In genomic region chr1:244796719-244797406, GRCh38 we compare ENCODE assay signal across 8 cellular contexts. TPM values are rescaled to one million over a fixed set of nuclear protein-coding genes. Genes with fewer than 3 reads are reported as not detected.
DNase-seq lines count a peak whose midpoint lies in the region; ATAC-seq and TF ChIP-seq lines count a peak whose summit lies in the region.

No MANE protein-coding gene starts in this region.

- H3K27me3 ChIP-seq in CD4-positive, alpha-beta memory T cell (ENCODE audit: insufficient read depth, low read length), result no peaks in the 10 kb centered on the region
- peaks cover 33% of the 10 kb centered on the region for H3K27me3 ChIP-seq in OCI-LY3 (ENCODE audit: low read depth, low read length)
- no peaks in the 10 kb centered on the region for H3K27me3 ChIP-seq in fibroblast of lung (ENCODE audit: control insufficient read depth, insufficient read depth, low read length)
- H3K27me3 ChIP-seq in neuronal stem cell (ENCODE audit: control insufficient read depth in 3 of 3, insufficient read depth in 3 of 3, low read depth in 1 of 3, low read length in 3 of 3), result no peaks in the 10 kb centered on the region

- no peak overlapping the region for H2BK120ac ChIP-seq in neuronal stem cell (ENCODE audit: low read depth, low read length)

- H3K4me1 ChIP-seq in CD4-positive, alpha-beta memory T cell (ENCODE audit: insufficient read depth, low read length), result no peaks in the 10 kb centered on the region
- H3K4me1 ChIP-seq in OCI-LY3 (ENCODE audit: low read length) (peaks cover 25% of the 10 kb centered on the region), fibroblast of lung (ENCODE audit: control insufficient read depth, extremely low read depth, insufficient read depth, low read length) (no peaks in the 10 kb centered on the region), neuronal stem cell (ENCODE audit: control insufficient read depth in 2 of 2, insufficient read depth in 1 of 2, low read depth in 1 of 2, low read length in 2 of 2) (no peaks in the 10 kb centered on the region)

- no peaks in the 10 kb centered on the region for H3K36me3 Mint-ChIP-seq in CD4-positive, alpha-beta memory T cell
- H3K36me3 Mint-ChIP-seq in activated T-cell treated with anti-CD3 and anti-CD28 coated beads, Interleukin-2, amount 50 U/mL, for 24 hours (ENCODE audit: low read depth), result no peaks in the 10 kb centered on the region
- no peaks in the 10 kb centered on the region for H3K36me3 Mint-ChIP-seq in type B pancreatic cell

- no peaks in the 10 kb centered on the region for H3K36me3 ChIP-seq in CD4-positive, alpha-beta memory T cell (ENCODE audit: insufficient read depth, low read length)
- no peaks in the 10 kb centered on the region for H3K36me3 ChIP-seq in OCI-LY3 (replicated peaks; ENCODE audit: low read depth, low read length)
- H3K36me3 ChIP-seq in fibroblast of lung (ENCODE audit: control insufficient read depth, insufficient read depth, low read length), result no peaks in the 10 kb centered on the region
- H3K36me3 ChIP-seq in neuronal stem cell (replicated peaks in 1 of 2; ENCODE audit: control insufficient read depth in 2 of 2, insufficient read depth in 2 of 2, low read length in 2 of 2), result no peaks in the 10 kb centered on the region

- H2BK5ac ChIP-seq in neuronal stem cell (ENCODE audit: low read length), result no peak overlapping the region

- H3K4me3 ChIP-seq in CD4-positive, alpha-beta memory T cell (ENCODE audit: low read length in 2 of 2), result no peak overlapping the region
- no peak overlapping the region for H3K4me3 ChIP-seq in OCI-LY3 (ENCODE audit: low read length)
- H3K4me3 ChIP-seq in fibroblast of lung (replicated peaks in 1 of 4; ENCODE audit: control extremely low read depth in 1 of 4, insufficient read depth in 1 of 4, low read depth in 3 of 4, low read length in 4 of 4), result no peak overlapping the region
- H3K4me3 ChIP-seq in neuronal stem cell (ENCODE audit: low read length in 2 of 2), result no peak overlapping the region

- H4K8ac ChIP-seq in neuronal stem cell (ENCODE audit: low read depth, low read length), result no peak overlapping the region

- CTCF ChIA-PET in CD4-positive, alpha-beta memory T cell (lab: Charles Lee; ENCODE audit: partially characterized antibody), result interaction anchor here (0.5 to 10.5 kb wide), 31 partner anchors 9 to 1543 kb away, joined by 3 to 231 read pairs (median 4); no protein-coding TSS in a partner anchor

- H3K4me3 Mint-ChIP-seq in CD4-positive, alpha-beta memory T cell, result no peak overlapping the region
- H3K4me3 Mint-ChIP-seq in activated T-cell treated with anti-CD3 and anti-CD28 coated beads, Interleukin-2, amount 50 U/mL, for 24 hours, result no peak overlapping the region
- H3K4me3 Mint-ChIP-seq in type B pancreatic cell, result no peak overlapping the region

- peak overlapping the region; percentile 8 for H2AK5ac ChIP-seq in neuronal stem cell (ENCODE audit: low read depth, low read length)

- H2BK12ac ChIP-seq in neuronal stem cell (ENCODE audit: low read length), result no peak overlapping the region

- peaks cover 2 to 4% (median 3%) of the 10 kb centered on the region in 4 donors for H3K4me1 Mint-ChIP-seq in CD4-positive, alpha-beta memory T cell
- H3K4me1 Mint-ChIP-seq in activated T-cell treated with anti-CD3 and anti-CD28 coated beads, Interleukin-2, amount 50 U/mL, for 24 hours (ENCODE audit: low read depth), result peaks cover 2% of the 10 kb centered on the region
- H3K4me1 Mint-ChIP-seq in type B pancreatic cell (ENCODE audit: unreplicated experiment), result no peaks in the 10 kb centered on the region

- H3K18ac ChIP-seq in neuronal stem cell (ENCODE audit: low read length), result no peak overlapping the region

- ATAC-seq in HG03378 (IDR thresholded peaks at IDR 0.05; ENCODE audit: unreplicated experiment) (peak; percentile 60), HG03565 (IDR thresholded peaks at IDR 0.05; ENCODE audit: unreplicated experiment) (no peak)

- H3K23ac ChIP-seq in neuronal stem cell (ENCODE audit: low read depth, low read length, poor library complexity), result no peak overlapping the region

- no peak overlapping the region for H2AFZ ChIP-seq in OCI-LY3 (ENCODE audit: low read depth, low read length)
- no peak overlapping the region for H2AFZ ChIP-seq in fibroblast of lung (ENCODE audit: low read length)
- no peak overlapping the region for H2AFZ ChIP-seq in neuronal stem cell (ENCODE audit: low read length)

- H3K9me3 ChIP-seq in CD4-positive, alpha-beta memory T cell (ENCODE audit: control insufficient read depth in 1 of 2, low read length in 2 of 2), result no peaks in the 10 kb centered on the region
- H3K9me3 ChIP-seq in OCI-LY3 (ENCODE audit: insufficient read depth, low read length) (no peaks in the 10 kb centered on the region), fibroblast of lung (ENCODE audit: control insufficient read depth, insufficient read depth, low read depth, low read length) (no peaks in the 10 kb centered on the region), neuronal stem cell (replicated peaks in 1 of 2; ENCODE audit: control insufficient read depth in 2 of 2, insufficient read depth in 1 of 2, low read depth in 1 of 2, low read length in 2 of 2) (no peaks in the 10 kb centered on the region)

- H4K91ac ChIP-seq in neuronal stem cell (ENCODE audit: low read depth, low read length, poor library complexity), result no peak overlapping the region

- H3K79me2 ChIP-seq in OCI-LY3 (ENCODE audit: low read length) (no peaks in the 10 kb centered on the region), fibroblast of lung (ENCODE audit: control insufficient read depth, insufficient read depth, low read length) (no peaks in the 10 kb centered on the region)

- H3K9ac ChIP-seq in OCI-LY3 (ENCODE audit: low read length) (no peak overlapping the region), fibroblast of lung (ENCODE audit: insufficient read depth, low read length) (no peak overlapping the region), neuronal stem cell (ENCODE audit: low read depth, low read length, poor library complexity) (no peak overlapping the region)

- no CpG with 5 or more reads among the region's 10 CpGs for WGBS in neuronal stem cell (ENCODE audit: extremely low coverage in 2 of 2, insufficient read length in 2 of 2, insufficient replicate concordance in 1 of 2), 2 donors

- H3K4me2 ChIP-seq in OCI-LY3 (ENCODE audit: low read length) (no peak overlapping the region), fibroblast of lung (ENCODE audit: extremely low read depth, insufficient read depth, low read length) (no peak overlapping the region), neuronal stem cell (ENCODE audit: insufficient read depth, low read length, poor library complexity, severe bottlenecking) (no peak overlapping the region)

- TF ChIP-seq CTCF in OCI-LY3 (IDR thresholded peaks at IDR 0.05; ENCODE audit: low read depth, low read length), result peak; percentile 98
- peak; percentile 78 to 79 for TF ChIP-seq CTCF in fibroblast of lung (conservative IDR thresholded peaks at IDR 0.05 in 1 of 2, IDR thresholded peaks at IDR 0.05 in 1 of 2; ENCODE audit: low read depth in 1 of 2, low read length in 2 of 2)
- TF ChIP-seq CTCF in type B pancreatic cell (conservative IDR thresholded peaks at IDR 0.05), result peak; percentile 95

- H4K20me1 ChIP-seq in OCI-LY3 (ENCODE audit: insufficient read depth, low read length) (no peaks in the 10 kb centered on the region), fibroblast of lung (ENCODE audit: control insufficient read depth, extremely low read depth, insufficient read depth, low read length) (no peaks in the 10 kb centered on the region)

- peak; percentile 44 to 56 (median 47) for DNase-seq in CD4-positive, alpha-beta memory T cell
- peak; percentile 51 for DNase-seq in activated T-cell treated with anti-CD3 and anti-CD28 coated beads, Interleukin-2, amount 50 U/mL, for 24 hours
- DNase-seq in fibroblast of lung (ENCODE audit: low read depth in 2 of 2), result peak; percentile 45 to 75
- DNase-seq in neuronal stem cell (ENCODE audit: low spot score), result peak; percentile 63
- no peak for DNase-seq in type B pancreatic cell (ENCODE audit: extremely low spot score, unreplicated experiment)

- POLR2A ChIA-PET in CD4-positive, alpha-beta memory T cell (lab: Charles Lee; ENCODE audit: partially characterized antibody), result no interaction called here

- H3K4ac ChIP-seq in neuronal stem cell (ENCODE audit: low read length), result no peak overlapping the region

- no peak overlapping the region for H3K27ac ChIP-seq in CD4-positive, alpha-beta memory T cell (ENCODE audit: low read depth, low read length)
- no peak overlapping the region for H3K27ac ChIP-seq in OCI-LY3 (ENCODE audit: low read length)
- no peak overlapping the region for H3K27ac ChIP-seq in fibroblast of lung (ENCODE audit: insufficient read depth, low read length)
- no peak overlapping the region for H3K27ac ChIP-seq in neuronal stem cell (replicated peaks; ENCODE audit: low read length)

- H3K27me3 Mint-ChIP-seq in CD4-positive, alpha-beta memory T cell, result peaks cover 0 to 7% of the 10 kb centered on the region in 2 donors
- no peaks in the 10 kb centered on the region for H3K27me3 Mint-ChIP-seq in activated T-cell treated with anti-CD3 and anti-CD28 coated beads, Interleukin-2, amount 50 U/mL, for 24 hours
- no peaks in the 10 kb centered on the region for H3K27me3 Mint-ChIP-seq in type B pancreatic cell

- no peaks in the 10 kb centered on the region for H3K9me3 Mint-ChIP-seq in CD4-positive, alpha-beta memory T cell
- H3K9me3 Mint-ChIP-seq in activated T-cell treated with anti-CD3 and anti-CD28 coated beads, Interleukin-2, amount 50 U/mL, for 24 hours, result no peaks in the 10 kb centered on the region
- no peaks in the 10 kb centered on the region for H3K9me3 Mint-ChIP-seq in type B pancreatic cell

- H3K14ac ChIP-seq in neuronal stem cell (ENCODE audit: low read length), result no peak overlapping the region

- H3K27ac Mint-ChIP-seq in CD4-positive, alpha-beta memory T cell, result no peak overlapping the region
- H3K27ac Mint-ChIP-seq in activated T-cell treated with anti-CD3 and anti-CD28 coated beads, Interleukin-2, amount 50 U/mL, for 24 hours, result no peak overlapping the region
- H3K27ac Mint-ChIP-seq in type B pancreatic cell, result no peak overlapping the region

- intact Hi-C loops in CD4-positive, alpha-beta memory T cell (cut with micrococcal nuclease), result loop anchor here (1.0 to 5.0 kb wide), 3 partner anchors 194 to 1455 kb away; no protein-coding TSS in a partner anchor

- H2BK15ac ChIP-seq in neuronal stem cell (ENCODE audit: low read length), result no peak overlapping the region

- H3K79me1 ChIP-seq in neuronal stem cell (ENCODE audit: low read depth, low read length), result no peaks in the 10 kb centered on the region

RNA-seq across cellular contexts. Expression of gene COX20, which starts 38.6 kb away (rescaled TPM):
- 10 to 100 TPM; 31.3 to 32.9 TPM for total RNA-seq in CD4-positive, alpha-beta memory T cell
- 10 to 100 TPM; 42.8 to 65.7 TPM for polyA plus RNA-seq in CD4-positive, alpha-beta memory T cell
- total RNA-seq in fibroblast of lung (14.9 and 22.8 TPM in 2 replicates), type B pancreatic cell (ENCODE audit: low replicate concordance) (22.7 TPM in 2 replicates)
- polyA plus RNA-seq in fibroblast of lung, result 51.5 and 51.9 TPM in 2 replicates
- 68.1 and 71.7 TPM in 2 replicates for polyA plus RNA-seq in fibroblast of lung (2012)
- 1.1 TPM in 2 replicates for polyA minus RNA-seq in fibroblast of lung (ENCODE audit: low replicate concordance)
- polyA plus RNA-seq in neuronal stem cell (2013, experiment 1 of 2), result 32.4 TPM
- polyA plus RNA-seq in neuronal stem cell (2013, experiment 2 of 2), result 32.4 TPM
